Comparison of ENCODE assay signal across 8 cellular contexts in genomic region chr14:90513151-90514014, GRCh38.
DNase-seq lines count a peak whose midpoint lies in the region; ATAC-seq and TF ChIP-seq lines count a peak whose summit lies in the region.
"Had no signal": no experiment of that assay in that cellular context is flagged by ENCODE, and none has a peak within 500 bp of the region (broad histone marks: within the 10 kb centered on the region; RNA-seq: fewer than 3 reads in every experiment).

No MANE protein-coding gene starts in this region.

- no peak for TF ChIP-seq CTCF in astrocyte of the spinal cord (IDR thresholded peaks at IDR 0.05; ENCODE audit: low read depth, low read length)
- no peak for TF ChIP-seq CTCF in type B pancreatic cell (conservative IDR thresholded peaks at IDR 0.05)

- peaks cover 4% of the 10 kb centered on the region for H3K9me3 Mint-ChIP-seq in type B pancreatic cell
- H3K9me3 Mint-ChIP-seq in activated naive CD8-positive, alpha-beta T cell treated with anti-CD3 and anti-CD28 coated beads, Interleukin-2, amount 50 U/mL, for 24 hours = no peaks in the 10 kb centered on the region
- H3K9me3 Mint-ChIP-seq: central memory CD8-positive, alpha-beta T cell had no signal

- peak; percentile 90 for DNase-seq in NCI-H1694 (lab: John Stamatoyannopoulos, UW)
- DNase-seq in astrocyte of the spinal cord (ENCODE audit: low read depth, low spot score) = peak; percentile 56
- DNase-seq in left kidney (ENCODE audit: low read depth, low spot score) = peak; percentile 88
- DNase-seq in type B pancreatic cell (ENCODE audit: extremely low spot score, unreplicated experiment) = no peak
- DNase-seq in activated naive CD8-positive, alpha-beta T cell treated with anti-CD3 and anti-CD28 coated beads, Interleukin-2, amount 50 U/mL, for 24 hours = no peak
- DNase-seq in T-helper 17 cell = no peak
- DNase-seq in stimulated activated CD8-positive, alpha-beta memory T cell treated with anti-CD3 and anti-CD28 coated beads, Interleukin-4, amount 100 ng/mL, for 48 hours = no peak

- no peaks in the 10 kb centered on the region for H3K9me3 ChIP-seq in T-helper 17 cell (ENCODE audit: control insufficient read depth, low read length, poor library complexity, severe bottlenecking)

- peak overlapping the region; percentile 69 for H3K4me3 Mint-ChIP-seq in type B pancreatic cell
- H3K4me3 Mint-ChIP-seq in activated naive CD8-positive, alpha-beta T cell treated with anti-CD3 and anti-CD28 coated beads, Interleukin-2, amount 50 U/mL, for 24 hours = no peak overlapping the region
- no peak overlapping the region for H3K4me3 Mint-ChIP-seq in T-helper 17 cell
- H3K4me3 Mint-ChIP-seq: central memory CD8-positive, alpha-beta T cell had no signal

- peaks cover 29% of the 10 kb centered on the region for H3K4me1 Mint-ChIP-seq in type B pancreatic cell (ENCODE audit: unreplicated experiment)
- H3K4me1 Mint-ChIP-seq in activated naive CD8-positive, alpha-beta T cell treated with anti-CD3 and anti-CD28 coated beads, Interleukin-2, amount 50 U/mL, for 24 hours = peaks cover 2% of the 10 kb centered on the region
- peaks cover 4% of the 10 kb centered on the region for H3K4me1 Mint-ChIP-seq in T-helper 17 cell

- H3K27ac Mint-ChIP-seq in type B pancreatic cell (peak overlapping the region; percentile 98), T-helper 17 cell (no peak overlapping the region)
- no peak overlapping the region for H3K27ac Mint-ChIP-seq in activated naive CD8-positive, alpha-beta T cell treated with anti-CD3 and anti-CD28 coated beads, Interleukin-2, amount 50 U/mL, for 24 hours

- H3K36me3 Mint-ChIP-seq in type B pancreatic cell = no peaks in the 10 kb centered on the region
- H3K36me3 Mint-ChIP-seq in activated naive CD8-positive, alpha-beta T cell treated with anti-CD3 and anti-CD28 coated beads, Interleukin-2, amount 50 U/mL, for 24 hours (ENCODE audit: low read depth) = no peaks in the 10 kb centered on the region
- H3K36me3 Mint-ChIP-seq in T-helper 17 cell (ENCODE audit: low read depth) = no peaks in the 10 kb centered on the region

- ATAC-seq in activated naive CD8-positive, alpha-beta T cell treated with anti-CD3 and anti-CD28 coated beads, Interleukin-2, amount 50 U/mL, for 24 hours = no peak
- no peak for ATAC-seq in T-helper 17 cell

- no peaks in the 10 kb centered on the region for H3K27me3 Mint-ChIP-seq in type B pancreatic cell
- peaks cover 7% of the 10 kb centered on the region for H3K27me3 Mint-ChIP-seq in activated naive CD8-positive, alpha-beta T cell treated with anti-CD3 and anti-CD28 coated beads, Interleukin-2, amount 50 U/mL, for 24 hours
- H3K27me3 Mint-ChIP-seq in T-helper 17 cell = peaks cover 26% of the 10 kb centered on the region

- in situ Hi-C loops in astrocyte of the spinal cord (cut with HindIII; ENCODE audit: low sequenced_read_pairs) = no loop called here

- no peak overlapping the region for H3K4me3 ChIP-seq in astrocyte of the spinal cord (ENCODE audit: low read depth, low read length)

Comparison
In these comparisons a context has a peak if more than half of its experiments do, and no peak if none do; other contexts are left out.
1. DNase-seq: peak in NCI-H1694 (single experiment), astrocyte of the spinal cord (single experiment) and left kidney (single experiment); none in type B pancreatic cell (single experiment), activated naive CD8-positive, alpha-beta T cell treated with anti-CD3 and anti-CD28 coated beads, Interleukin-2, amount 50 U/mL, for 24 hours (single experiment), T-helper 17 cell (0 of 3) and stimulated activated CD8-positive, alpha-beta memory T cell treated with anti-CD3 and anti-CD28 coated beads, Interleukin-4, amount 100 ng/mL, for 48 hours (single experiment).